8 cellular contexts compared by ENCODE assay signal in genomic region chr11:125063429-125064043, GRCh38. TPM values are rescaled to one million over a fixed set of nuclear protein-coding genes. Genes with fewer than 3 reads are reported as not detected.
A peak's percentile ranks its signal among the peaks of the same experiment; 100 is the strongest.
DNase-seq lines count a peak whose midpoint lies in the region; ATAC-seq, FAIRE-seq and TF ChIP-seq lines count a peak whose summit lies in the region.

No MANE protein-coding gene starts in this region.

- peak overlapping the region; percentile 96 for H2AFZ ChIP-seq in astrocyte (ENCODE audit: low read depth, low read length)

- H3K4me3 ChIP-seq in AG09309 (ENCODE audit: control insufficient read depth, low read depth, low read length) (peak overlapping the region; percentile 67), astrocyte (ENCODE audit: insufficient read depth, low read depth, low read length) (peak overlapping the region; percentile 70)

- H3K36me3 ChIP-seq in astrocyte (ENCODE audit: insufficient read depth, low read length): no peaks in the 10 kb centered on the region

- H3K4me3 Mint-ChIP-seq in astrocyte (ENCODE audit: unreplicated experiment): peak overlapping the region; percentile 57
- H3K4me3 Mint-ChIP-seq in stimulated activated naive CD8-positive, alpha-beta T cell treated with anti-CD3 and anti-CD28 coated beads, Interleukin-15, amount 100 ng/mL, for 72 hours: peak overlapping the region; percentile 64 to 85

- FAIRE-seq in astrocyte (lab: Jason Lieb, UNC): no peak

- no peaks in the 10 kb centered on the region for H3K79me2 ChIP-seq in astrocyte (ENCODE audit: insufficient read depth, low read length)

- no peak overlapping the region for H3K27ac Mint-ChIP-seq in astrocyte (ENCODE audit: unreplicated experiment)
- peak overlapping the region in 1 of 2 donors; percentile 19 for H3K27ac Mint-ChIP-seq in stimulated activated naive CD8-positive, alpha-beta T cell treated with anti-CD3 and anti-CD28 coated beads, Interleukin-15, amount 100 ng/mL, for 72 hours

- H3K4me2 ChIP-seq in astrocyte (ENCODE audit: low read length): peak overlapping the region; percentile 96

- DNase-seq in AG09309 (ENCODE audit: low read depth) (no peak), astrocyte (ENCODE audit: low read depth) (no peak), islet precursor cell (peak; percentile 58), NCI-H2107 (lab: John Stamatoyannopoulos, UW) (no peak), kidney glomerular epithelial cell (lab: John Stamatoyannopoulos, UW) (no peak)
- peak in 1 of 2 donors; percentile 15 for DNase-seq in stimulated activated naive CD8-positive, alpha-beta T cell treated with anti-CD3 and anti-CD28 coated beads, Interleukin-15, amount 100 ng/mL, for 72 hours

- H3K4me1 Mint-ChIP-seq in astrocyte (ENCODE audit: low read depth, unreplicated experiment): no peaks in the 10 kb centered on the region
- H3K4me1 Mint-ChIP-seq in stimulated activated naive CD8-positive, alpha-beta T cell treated with anti-CD3 and anti-CD28 coated beads, Interleukin-15, amount 100 ng/mL, for 72 hours: peaks cover 24% of the 10 kb centered on the region

- peak overlapping the region; percentile 47 for H3K27ac ChIP-seq in astrocyte (ENCODE audit: low read depth, low read length)

- no peaks in the 10 kb centered on the region for H3K9me3 ChIP-seq in astrocyte (ENCODE audit: insufficient read depth, low read depth, low read length)

- H3K4me1 ChIP-seq in astrocyte (ENCODE audit: insufficient read depth, low read length): peaks cover 6% of the 10 kb centered on the region

- no peaks in the 10 kb centered on the region for H3K9me3 Mint-ChIP-seq in astrocyte (ENCODE audit: unreplicated experiment)
- H3K9me3 Mint-ChIP-seq in stimulated activated naive CD8-positive, alpha-beta T cell treated with anti-CD3 and anti-CD28 coated beads, Interleukin-15, amount 100 ng/mL, for 72 hours: no peaks in the 10 kb centered on the region

- ATAC-seq in GM19035 (IDR thresholded peaks at IDR 0.05; ENCODE audit: unreplicated experiment) (peak; percentile 24), HG03159 (IDR thresholded peaks at IDR 0.05; ENCODE audit: unreplicated experiment) (peak; percentile 23)
- no peak for ATAC-seq in stimulated activated naive CD8-positive, alpha-beta T cell treated with anti-CD3 and anti-CD28 coated beads, Interleukin-15, amount 100 ng/mL, for 72 hours

- TF ChIP-seq CTCF in AG09309 (IDR thresholded peaks at IDR 0.05; ENCODE audit: control insufficient read depth, insufficient read depth, low read depth, low read length, missing control alignments) (no peak), astrocyte (IDR thresholded peaks at IDR 0.05; ENCODE audit: insufficient read depth, low read depth, low read length) (no peak)

- H4K20me1 ChIP-seq in astrocyte (ENCODE audit: insufficient read depth, low read length): no peaks in the 10 kb centered on the region

- H3K36me3 Mint-ChIP-seq in astrocyte (ENCODE audit: low read depth, unreplicated experiment): no peaks in the 10 kb centered on the region

- H3K9ac ChIP-seq in astrocyte (ENCODE audit: low read length): peak overlapping the region; percentile 81

- H3K27me3 Mint-ChIP-seq in astrocyte (ENCODE audit: low read depth, unreplicated experiment): peaks cover 21% of the 10 kb centered on the region
- peaks cover 75% of the 10 kb centered on the region for H3K27me3 Mint-ChIP-seq in stimulated activated naive CD8-positive, alpha-beta T cell treated with anti-CD3 and anti-CD28 coated beads, Interleukin-15, amount 100 ng/mL, for 72 hours

- H3K27me3 ChIP-seq in astrocyte (ENCODE audit: insufficient read depth, low read length): no peaks in the 10 kb centered on the region

RNA-seq across cellular contexts. Expression of gene SLC37A2, which starts 0.4 kb away (rescaled TPM):
- 0.62 and 1.3 TPM in 2 replicates for total RNA-seq in astrocyte

RNA-seq across cellular contexts. Expression of gene TMEM218, which starts 47.9 kb away (rescaled TPM):
- total RNA-seq in astrocyte: 11.6 and 11.9 TPM in 2 replicates
